ENCODE assay signal across 1 cellular context in genomic region chr1:182087951-182088350, GRCh38.
TF ChIP-seq lines count a peak whose summit lies in the region.

No MANE protein-coding gene starts in this region.

TF ChIP-seq in H1, 55 proteins besides CTCF, POLR2A, EP300 and RAD21:
- TF ChIP-seq RNF2 (IDR thresholded peaks at IDR 0.05; ENCODE audit: borderline replicate concordance, low read depth, low read length, missing control alignments, poor library complexity, severe bottlenecking): no peak
- no peak for TF ChIP-seq RBBP5 (IDR thresholded peaks at IDR 0.05; ENCODE audit: borderline replicate concordance, low read depth, low read length)
- no peak for TF ChIP-seq ASH2L (IDR thresholded peaks at IDR 0.05; ENCODE audit: low read length)
- TF ChIP-seq HDAC2 (IDR thresholded peaks at IDR 0.05; ENCODE audit: borderline replicate concordance in 1 of 2, low read depth in 2 of 2, low read length in 2 of 2): no peak
- TF ChIP-seq, protein P1, sequence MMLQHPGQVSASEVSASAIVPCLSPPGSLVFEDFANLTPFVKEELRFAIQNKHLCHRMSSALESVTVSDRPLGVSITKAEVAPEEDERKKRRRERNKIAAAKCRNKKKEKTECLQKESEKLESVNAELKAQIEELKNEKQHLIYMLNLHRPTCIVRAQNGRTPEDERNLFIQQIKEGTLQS (IDR thresholded peaks at IDR 0.05; ENCODE audit: insufficient read depth, low read depth, low read length): no peak
- TF ChIP-seq CBX5 (IDR thresholded peaks at IDR 0.05; ENCODE audit: low read depth, low read length): no peak
- TF ChIP-seq KDM4A (IDR thresholded peaks at IDR 0.05; ENCODE audit: low read depth, low read length, severe bottlenecking): no peak
- TF ChIP-seq EZH2 (IDR thresholded peaks at IDR 0.05; ENCODE audit: low read depth, low read length, severe bottlenecking): no peak
- TF ChIP-seq, protein P2, sequence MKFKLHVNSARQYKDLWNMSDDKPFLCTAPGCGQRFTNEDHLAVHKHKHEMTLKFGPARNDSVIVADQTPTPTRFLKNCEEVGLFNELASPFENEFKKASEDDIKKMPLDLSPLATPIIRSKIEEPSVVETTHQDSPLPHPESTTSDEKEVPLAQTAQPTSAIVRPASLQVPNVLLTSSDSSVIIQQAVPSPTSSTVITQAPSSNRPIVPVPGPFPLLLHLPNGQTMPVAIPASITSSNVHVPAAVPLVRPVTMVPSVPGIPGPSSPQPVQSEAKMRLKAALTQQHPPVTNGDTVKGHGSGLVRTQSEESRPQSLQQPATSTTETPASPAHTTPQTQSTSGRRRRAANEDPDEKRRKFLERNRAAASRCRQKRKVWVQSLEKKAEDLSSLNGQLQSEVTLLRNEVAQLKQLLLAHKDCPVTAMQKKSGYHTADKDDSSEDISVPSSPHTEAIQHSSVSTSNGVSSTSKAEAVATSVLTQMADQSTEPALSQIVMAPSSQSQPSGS (IDR thresholded peaks at IDR 0.05; ENCODE audit: low read length): no peak
- no peak for TF ChIP-seq EGR1 (IDR thresholded peaks at IDR 0.05; ENCODE audit: borderline replicate concordance, low read depth, low read length)
- no peak for TF ChIP-seq PHF8 (conservative IDR thresholded peaks at IDR 0.05; ENCODE audit: low read depth, low read length)
- no peak for TF ChIP-seq NRF1 (IDR thresholded peaks at IDR 0.05; ENCODE audit: low read depth, low read length)
- TF ChIP-seq KDM5A (IDR thresholded peaks at IDR 0.05; ENCODE audit: low read length): no peak
- TF ChIP-seq YY1 (IDR thresholded peaks at IDR 0.05; ENCODE audit: low read depth, low read length): no peak
- no peak for TF ChIP-seq CREB1 (IDR thresholded peaks at IDR 0.05)
- TF ChIP-seq SP1 (IDR thresholded peaks at IDR 0.05; ENCODE audit: low read depth, low read length): no peak
TF ChIP-seq in H1: peak in this region for 0.
